ENCODE assay signal across 13 cellular contexts in the genomic region with DNA sequence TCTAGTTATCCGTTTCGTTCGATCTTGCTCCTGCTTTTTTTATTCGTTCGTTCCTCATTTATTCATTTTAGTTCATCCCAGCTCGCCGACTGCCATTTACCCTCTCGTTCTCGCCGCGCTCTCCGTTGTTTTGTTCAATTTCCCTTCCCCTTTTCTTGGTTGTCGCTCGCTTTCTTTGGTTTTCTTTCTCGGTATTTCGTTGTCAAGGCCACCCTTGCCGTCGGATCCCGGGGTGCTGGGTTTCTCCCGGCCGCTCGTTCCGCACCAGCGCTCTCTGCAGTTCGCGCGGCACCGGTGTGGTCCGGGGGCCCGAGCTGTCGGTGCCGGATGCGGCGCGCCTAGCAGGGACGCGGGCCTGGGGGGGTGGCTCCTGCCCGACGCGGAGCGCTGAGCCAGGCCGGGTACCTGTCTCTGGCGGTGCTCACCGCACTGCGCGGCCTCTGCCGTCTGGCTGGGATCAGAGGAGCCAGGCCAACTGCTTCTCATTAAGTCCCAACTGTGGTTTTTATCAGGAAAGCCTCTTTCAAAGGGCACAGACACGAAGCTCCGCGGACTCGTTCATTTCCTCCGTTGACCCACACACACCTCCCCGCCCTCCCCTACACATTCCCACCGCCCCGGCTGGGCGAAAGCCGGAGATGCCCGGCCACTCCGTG. TPM values are rescaled to one million over a fixed set of nuclear protein-coding genes. Genes with fewer than 3 reads are reported as not detected.
DNase-seq lines count a peak whose midpoint lies in the region; ATAC-seq lines count a peak whose summit lies in the region.
"Had no signal": no experiment of that assay in that cellular context is flagged by ENCODE, and none has a peak within 500 bp of the region (broad histone marks: within the 10 kb centered on the region; RNA-seq: fewer than 3 reads in every experiment).

No MANE protein-coding gene starts in this region.

- peak; percentile 49 for DNase-seq in activated CD4-positive, alpha-beta T cell treated with anti-CD3 and anti-CD28 coated beads for 36 hours
- DNase-seq in activated CD4-positive, alpha-beta T cell treated with anti-CD3 and anti-CD28 coated beads for 4 hours: no peak
- no peak for DNase-seq in activated T-cell treated with anti-CD3 and anti-CD28 coated beads, Interleukin-2, amount 50 U/mL, for 4 hours
- DNase-seq in iPS DF 6.9 (ENCODE audit: low read depth, low spot score): no peak
- peak; percentile 12 for DNase-seq in stimulated activated CD4-positive, alpha-beta T cell treated with anti-CD3 and anti-CD28 coated beads, Interleukin-4, amount 100 ng/mL, for 24 hours
- DNase-seq in SJCRH30: no peak
- DNase-seq: anterior cingulate cortex, NCI-H2029, ovary had no signal

- H3K4me1 ChIP-seq in iPS DF 6.9 (ENCODE audit: control insufficient read depth, insufficient read depth, low read length): peaks cover 5% of the 10 kb centered on the region
- H3K4me1 ChIP-seq in SJCRH30: no peaks in the 10 kb centered on the region
- H3K4me1 ChIP-seq: A549, foreskin keratinocyte had no signal

- H3K4me1 Mint-ChIP-seq in activated CD4-positive, alpha-beta T cell treated with anti-CD3 and anti-CD28 coated beads for 36 hours: peaks cover 17% of the 10 kb centered on the region
- peaks cover 17% of the 10 kb centered on the region for H3K4me1 Mint-ChIP-seq in activated T-cell treated with anti-CD3 and anti-CD28 coated beads, Interleukin-2, amount 50 U/mL, for 4 hours (ENCODE audit: low read depth)

- no CpG with 5 or more reads among the region's 59 CpGs for WGBS in iPS DF 6.9 (ENCODE audit: insufficient coverage, insufficient read length)

- H3K27ac ChIP-seq in iPS DF 6.9 (ENCODE audit: low read length) (no peak overlapping the region), SJCRH30 (no peak overlapping the region)
- H3K27ac ChIP-seq: A549, foreskin keratinocyte, ovary had no signal

- peak overlapping the region; percentile 1; the same call in 1 of the 2 replicates for H3K4me3 ChIP-seq in iPS DF 6.9 (ENCODE audit: low read length)
- H3K4me3 ChIP-seq in SJCRH30: no peak overlapping the region
- H3K4me3 ChIP-seq: A549, ovary had no signal

- CTCF ChIA-PET in activated CD4-positive, alpha-beta T cell treated with anti-CD3 and anti-CD28 coated beads for 36 hours (lab: Charles Lee): interaction anchor here (0.7 to 1.5 kb wide), 4 partner anchors 9 to 39 kb away, joined by 3 to 5 read pairs (median 4); no protein-coding TSS in a partner anchor

- no peak overlapping the region for H3K27ac Mint-ChIP-seq in activated CD4-positive, alpha-beta T cell treated with anti-CD3 and anti-CD28 coated beads for 36 hours

- intact Hi-C loops in activated CD4-positive, alpha-beta T cell treated with anti-CD3 and anti-CD28 coated beads for 36 hours (cut with DNase I, micrococcal nuclease): loop anchor here (1.0 to 2.0 kb wide), 2 partner anchors 14 to 16 kb away; no protein-coding TSS in a partner anchor

- H3K27me3 ChIP-seq in iPS DF 6.9 (ENCODE audit: control insufficient read depth, insufficient read depth, low read length) (peaks cover 71% of the 10 kb centered on the region), SJCRH30 (0 out of 2 replicates have a peak, but pooled peaks cover 3% of the 10 kb centered on the region)

- POLR2A ChIA-PET in activated CD4-positive, alpha-beta T cell treated with anti-CD3 and anti-CD28 coated beads for 36 hours (lab: Charles Lee): no interaction called here

- H3K9me3 ChIP-seq in iPS DF 6.9 (ENCODE audit: control insufficient read depth, insufficient read depth, low read length): no peaks in the 10 kb centered on the region
- H3K9me3 ChIP-seq in SJCRH30 (replicated peaks): no peaks in the 10 kb centered on the region
- H3K9me3 ChIP-seq: A549 had no signal

- peak overlapping the region; percentile 15 for H3K4me3 Mint-ChIP-seq in activated CD4-positive, alpha-beta T cell treated with anti-CD3 and anti-CD28 coated beads for 36 hours
- H3K4me3 Mint-ChIP-seq in activated T-cell treated with anti-CD3 and anti-CD28 coated beads, Interleukin-2, amount 50 U/mL, for 4 hours: peak overlapping the region; percentile 49

- peaks cover 57% of the 10 kb centered on the region for H3K27me3 Mint-ChIP-seq in activated CD4-positive, alpha-beta T cell treated with anti-CD3 and anti-CD28 coated beads for 36 hours
- H3K27me3 Mint-ChIP-seq in activated T-cell treated with anti-CD3 and anti-CD28 coated beads, Interleukin-2, amount 50 U/mL, for 4 hours (ENCODE audit: low read depth): peaks cover 69% of the 10 kb centered on the region

- peak; percentile 34 for ATAC-seq in activated CD4-positive, alpha-beta T cell treated with anti-CD3 and anti-CD28 coated beads for 36 hours
- peak; percentile 51 to 60 for ATAC-seq in activated T-cell treated with anti-CD3 and anti-CD28 coated beads, Interleukin-2, amount 50 U/mL, for 4 hours
- ATAC-seq in GM18498 (IDR thresholded peaks at IDR 0.05; ENCODE audit: unreplicated experiment): no peak
- no peak for ATAC-seq in GM21528 (IDR thresholded peaks at IDR 0.05; ENCODE audit: low FRiP score, unreplicated experiment)
- ATAC-seq: A549 had no signal

- H3K36me3 ChIP-seq in iPS DF 6.9 (ENCODE audit: control insufficient read depth, insufficient read depth, low read length) (no peaks in the 10 kb centered on the region), SJCRH30 (no peaks in the 10 kb centered on the region)
- H3K36me3 ChIP-seq: ovary had no signal

- no peaks in the 10 kb centered on the region for H3K9me3 Mint-ChIP-seq in activated CD4-positive, alpha-beta T cell treated with anti-CD3 and anti-CD28 coated beads for 36 hours (ENCODE audit: low read depth)
- no peaks in the 10 kb centered on the region for H3K9me3 Mint-ChIP-seq in activated T-cell treated with anti-CD3 and anti-CD28 coated beads, Interleukin-2, amount 50 U/mL, for 4 hours

- no peaks in the 10 kb centered on the region for H3K36me3 Mint-ChIP-seq in activated CD4-positive, alpha-beta T cell treated with anti-CD3 and anti-CD28 coated beads for 36 hours (ENCODE audit: low read depth)
- H3K36me3 Mint-ChIP-seq in activated T-cell treated with anti-CD3 and anti-CD28 coated beads, Interleukin-2, amount 50 U/mL, for 4 hours (ENCODE audit: insufficient read depth): no peaks in the 10 kb centered on the region

RNA-seq across cellular contexts. Expression of a gene that starts 1.7 kb away (rescaled TPM):
- not detected for total RNA-seq in activated CD4-positive, alpha-beta T cell treated with anti-CD3 and anti-CD28 coated beads for 36 hours
- not detected for total RNA-seq in activated T-cell treated with anti-CD3 and anti-CD28 coated beads, Interleukin-2, amount 50 U/mL, for 4 hours
- not detected in 2 replicates for total RNA-seq in SJCRH30 (2014; rRNA removed; shearing (Covaris generic))
- total RNA-seq: foreskin keratinocyte had no signal

RNA-seq across cellular contexts. Expression of a gene that starts 34.4 kb away (rescaled TPM):
- 10 to 100 TPM; 20.7 to 21.5 TPM for total RNA-seq in activated CD4-positive, alpha-beta T cell treated with anti-CD3 and anti-CD28 coated beads for 36 hours
- total RNA-seq in activated T-cell treated with anti-CD3 and anti-CD28 coated beads, Interleukin-2, amount 50 U/mL, for 4 hours: 10 to 100 TPM; 32.6 to 40.6 (median 38.2) TPM
- total RNA-seq in SJCRH30 (2014; rRNA removed; shearing (Covaris generic)): 30.3 and 35.1 TPM in 2 replicates

RNA-seq across cellular contexts. Expression of a gene that starts 43.5 kb away (rescaled TPM):
- total RNA-seq in activated CD4-positive, alpha-beta T cell treated with anti-CD3 and anti-CD28 coated beads for 36 hours: not detected
- not detected for total RNA-seq in activated T-cell treated with anti-CD3 and anti-CD28 coated beads, Interleukin-2, amount 50 U/mL, for 4 hours
- total RNA-seq in SJCRH30 (2014; rRNA removed; shearing (Covaris generic)): not detected in 2 replicates
- total RNA-seq: foreskin keratinocyte, ovary had no signal

Comparison
In these comparisons a context has a peak if more than half of its experiments do, and no peak if none do; other contexts are left out.
1. DNase-seq: peak in activated CD4-positive, alpha-beta T cell treated with anti-CD3 and anti-CD28 coated beads for 36 hours (single experiment) and stimulated activated CD4-positive, alpha-beta T cell treated with anti-CD3 and anti-CD28 coated beads, Interleukin-4, amount 100 ng/mL, for 24 hours (single experiment); none in activated CD4-positive, alpha-beta T cell treated with anti-CD3 and anti-CD28 coated beads for 4 hours (0 of 2), activated T-cell treated with anti-CD3 and anti-CD28 coated beads, Interleukin-2, amount 50 U/mL, for 4 hours (single experiment), iPS DF 6.9 (single experiment) and SJCRH30 (0 of 2).
2. ATAC-seq: peak in activated CD4-positive, alpha-beta T cell treated with anti-CD3 and anti-CD28 coated beads for 36 hours (single experiment) and activated T-cell treated with anti-CD3 and anti-CD28 coated beads, Interleukin-2, amount 50 U/mL, for 4 hours (2 of 2); none in GM18498 (single experiment) and GM21528 (single experiment).